In genomic region chr15:64024172-64025050, GRCh38 we compare ENCODE assay signal across 17 cellular contexts.
DNase-seq lines count a peak whose midpoint lies in the region; ATAC-seq and TF ChIP-seq lines count a peak whose summit lies in the region.
"Had no signal": no experiment of that assay in that cellular context is flagged by ENCODE, and none has a peak within 500 bp of the region (broad histone marks: within the 10 kb centered on the region; RNA-seq: fewer than 3 reads in every experiment).

No MANE protein-coding gene starts in this region.

- H3K27ac ChIP-seq in BLaER1: no peak overlapping the region
- H3K27ac ChIP-seq in mucosa of rectum (ENCODE audit: low read depth in 2 of 2, low read length in 2 of 2): peak overlapping the region; percentile 71 to 78

- peak; percentile 7 for TF ChIP-seq CTCF in HFF-Myc (IDR thresholded peaks at IDR 0.05; ENCODE audit: low read depth, low read length, missing control alignments)

- peaks cover 9% of the 10 kb centered on the region; the same call in 1 of the 2 replicates for H3K4me1 ChIP-seq in BLaER1
- peaks cover 31 to 65% of the 10 kb centered on the region in 2 donors for H3K4me1 ChIP-seq in mucosa of rectum (ENCODE audit: control insufficient read depth in 2 of 2, insufficient read depth in 2 of 2, low read length in 2 of 2)

- H3K4me2 ChIP-seq in BLaER1: peak overlapping the region; percentile 23

- H3K36me3 ChIP-seq in BLaER1 (no peaks in the 10 kb centered on the region), mucosa of rectum (ENCODE audit: control insufficient read depth in 2 of 2, insufficient read depth in 2 of 2, low read length in 2 of 2) (peaks cover 0 to 2% of the 10 kb centered on the region in 2 donors)

- H4K20me1 ChIP-seq in BLaER1: no peaks in the 10 kb centered on the region

- H3K27me3 ChIP-seq in BLaER1 (no peaks in the 10 kb centered on the region), mucosa of rectum (ENCODE audit: control insufficient read depth in 2 of 2, insufficient read depth in 2 of 2, low read length in 2 of 2) (no peaks in the 10 kb centered on the region)

- no peak for ATAC-seq in GM21381 (IDR thresholded peaks at IDR 0.05; ENCODE audit: unreplicated experiment)
- no peak for ATAC-seq in GM18517 (IDR thresholded peaks at IDR 0.05; ENCODE audit: unreplicated experiment)
- ATAC-seq: effector memory CD8-positive, alpha-beta T cell had no signal

- H3K4me3 ChIP-seq in BLaER1: no peak overlapping the region
- H3K4me3 ChIP-seq in HFF-Myc (replicated peaks; ENCODE audit: low read depth, low read length): no peak overlapping the region
- no peak overlapping the region for H3K4me3 ChIP-seq in mucosa of rectum (ENCODE audit: low read length in 2 of 2)

- DNase-seq in HFF-Myc (ENCODE audit: extremely low read depth, low read depth) (no peak), UCSD-AML1 (lab: John Stamatoyannopoulos, UW; ENCODE audit: unreplicated experiment) (peak; percentile 71), NCI-H524 (lab: John Stamatoyannopoulos, UW) (no peak), NCI-H345 (lab: John Stamatoyannopoulos, UW) (no peak)
- DNase-seq: activated effector memory CD4-positive, alpha-beta T cell treated with anti-CD3 and anti-CD28 coated beads, Interleukin-2, amount 50 U/mL, for 16 hours; CD4-positive, CD25-positive, alpha-beta regulatory T cell; effector memory CD8-positive, alpha-beta T cell; MM.1S; retina; RPMI8226; stimulated activated CD4-positive, alpha-beta T cell treated with anti-CD3 and anti-CD28 coated beads, Interleukin-4, amount 100 ng/mL, for 1 hour; stimulated activated naive CD4-positive, alpha-beta T cell; T1000 had no signal

- H3K9me3 ChIP-seq in BLaER1: peaks cover 13% of the 10 kb centered on the region
- H3K9me3 ChIP-seq in mucosa of rectum (ENCODE audit: control insufficient read depth in 2 of 2, low read length in 2 of 2): no peaks in the 10 kb centered on the region

- no peak overlapping the region for H3K9ac ChIP-seq in BLaER1
- no peak overlapping the region for H3K9ac ChIP-seq in mucosa of rectum (ENCODE audit: low read depth in 1 of 2, low read length in 2 of 2)
